In the genomic region with DNA sequence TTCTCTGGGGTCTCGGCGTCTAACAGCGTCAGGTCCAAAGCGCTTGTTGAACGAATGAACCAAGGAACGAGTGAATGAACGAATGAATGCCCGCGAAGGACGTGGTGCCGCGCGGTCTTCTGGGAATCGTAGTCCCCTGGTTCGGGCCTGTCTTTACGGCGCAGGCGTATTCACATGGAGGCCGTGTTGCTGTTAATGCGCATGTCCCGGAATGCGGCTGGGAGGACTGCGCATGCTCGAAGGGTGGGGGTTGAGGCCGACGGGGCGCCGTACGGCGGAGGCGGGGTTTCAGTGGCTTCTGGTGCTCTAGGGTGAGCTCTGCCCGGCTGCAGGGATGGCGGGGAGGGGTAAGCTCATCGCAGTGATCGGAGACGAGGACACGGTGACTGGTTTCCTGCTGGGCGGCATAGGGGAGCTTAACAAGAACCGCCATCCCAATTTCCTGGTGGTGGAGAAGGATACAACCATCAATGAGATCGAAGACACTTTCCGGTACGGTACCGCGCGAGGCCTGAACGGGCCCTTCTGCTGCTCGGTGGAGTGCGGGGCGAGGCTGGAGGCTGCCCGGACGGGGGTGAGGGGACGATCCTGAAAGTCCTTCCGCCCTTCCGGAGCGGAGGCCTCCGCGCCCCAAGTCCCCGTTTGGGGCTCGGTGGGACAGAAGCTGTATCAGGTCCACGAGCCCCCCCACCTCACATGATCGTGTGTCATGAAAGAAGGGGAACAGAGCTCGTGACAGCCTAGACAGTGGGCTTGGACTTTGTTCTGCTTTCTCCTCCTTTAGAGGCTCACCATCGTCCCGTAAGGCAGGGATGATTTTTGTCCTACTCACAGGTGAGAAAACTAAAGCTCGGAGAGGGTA, we compare ENCODE assay signal across 8 cellular contexts. TPM values are rescaled to one million over a fixed set of nuclear protein-coding genes. Genes with fewer than 3 reads are reported as not detected.
DNase-seq lines count a peak whose midpoint lies in the region; ATAC-seq and TF ChIP-seq lines count a peak whose summit lies in the region.

Gene ATP6V1F, plus strand, starts transcription at position 286 of the 862 bp plus-strand sequence. Its CDS starts 49 bp downstream, at position 335.

- H2AFZ ChIP-seq in SK-N-SH (ENCODE audit: low read depth) = peak within 1 kb of the TSS; percentile 88

- peak within 1 kb of the TSS; percentile 92 for H3K27ac Mint-ChIP-seq in HFFc6

- peaks cover 31% of the 10 kb centered on the region for H3K36me3 Mint-ChIP-seq in HFFc6 (ENCODE audit: low read depth)

- H3K4me1 Mint-ChIP-seq in HFFc6 (ENCODE audit: low read depth) = peaks cover 52% of the 10 kb centered on the region

- POLR2A ChIA-PET in SK-N-SH (lab: Yijun Ruan, JAX) = interaction anchor here (0.9 to 1.1 kb wide), 4 partner anchors 11 to 71 kb away, joined by 3 to 4 read pairs (median 4); no protein-coding TSS in a partner anchor

- H3K27me3 ChIP-seq in SK-N-SH (ENCODE audit: insufficient read depth) = no peaks in the 10 kb centered on the region
- H3K27me3 ChIP-seq in gastroesophageal sphincter = no peaks in the 10 kb centered on the region

- DNase-seq in GM04504 (ENCODE audit: low read depth) (peak; percentile 93), HFFc6 (peak; percentile 96), NCI-H1048 (lab: John Stamatoyannopoulos, UW) (peak; percentile 86), SK-N-SH (peak; percentile 100), non-pigmented ciliary epithelial cell (ENCODE audit: low read depth) (peak; percentile 81), superior temporal gyrus (ENCODE audit: extremely low spot score) (peak; percentile 97)
- peak; percentile 98 for DNase-seq in activated naive CD4-positive, alpha-beta T cell treated with anti-CD3 and anti-CD28 coated beads, Interleukin-2, amount 50 U/mL, for 16 hours

- peak within 1 kb of the TSS; percentile 89 to 95 for H3K4me3 ChIP-seq in SK-N-SH (ENCODE audit: low read depth in 2 of 2, low read length in 1 of 2)
- H3K4me3 ChIP-seq in gastroesophageal sphincter = peak within 1 kb of the TSS; percentile 80 to 89

- TF ChIP-seq CTCF in HFFc6 (IDR thresholded peaks at IDR 0.05) (no peak), SK-N-SH (IDR thresholded peaks at IDR 0.05) (no peak), gastroesophageal sphincter (IDR thresholded peaks at IDR 0.05) (peak in 2 of 4 experiments; percentile 25 to 33)

- H3F3A ChIP-seq in SK-N-SH (replicated peaks; ENCODE audit: insufficient read depth) = peaks cover 47% of the 10 kb centered on the region

- peak; percentile 93 for ATAC-seq in gastroesophageal sphincter

- TF ChIP-seq RAD21 in SK-N-SH (IDR thresholded peaks at IDR 0.05; ENCODE audit: low read length) = no peak

- H3K79me2 ChIP-seq in SK-N-SH (ENCODE audit: insufficient read depth) = peaks cover 21% of the 10 kb centered on the region

- H4K20me1 ChIP-seq in SK-N-SH (ENCODE audit: insufficient read depth) = peaks cover 12% of the 10 kb centered on the region

- H3K9ac ChIP-seq in SK-N-SH = peak within 1 kb of the TSS; percentile 81

- H3K9me3 Mint-ChIP-seq in HFFc6 = peaks cover 6% of the 10 kb centered on the region; the same call in 1 of the 2 replicates

- H3K36me3 ChIP-seq in SK-N-SH (replicated peaks in 1 of 2; ENCODE audit: control insufficient read depth in 1 of 2, insufficient read depth in 2 of 2, low read length in 1 of 2) (peaks cover 13 to 19% of the 10 kb centered on the region in 2 experiments), gastroesophageal sphincter (peaks cover 0 to 30% of the 10 kb centered on the region in 2 donors)

- H3K4me1 ChIP-seq in SK-N-SH (ENCODE audit: control insufficient read depth in 1 of 2, insufficient read depth in 2 of 2, low read depth in 1 of 2, low read length in 1 of 2) (peaks cover 0 to 18% of the 10 kb centered on the region in 2 experiments; a peak in 1 of 4 replicates), gastroesophageal sphincter (peaks cover 0 to 76% (median 33%) of the 10 kb centered on the region in 3 donors)

- H3K4me3 Mint-ChIP-seq in HFFc6 = peak within 1 kb of the TSS; percentile 97

- WGBS in SK-N-SH (ENCODE audit: low lambda C conversion rate) = 3% methylated on average over 38 of the region's 65 CpGs
- WGBS in gastroesophageal sphincter (ENCODE audit: low coverage in 1 of 2), 2 donors = 0 to 1% methylated on average over 14 to 17 of the region's 65 CpGs

- CTCF ChIA-PET in SK-N-SH (lab: Yijun Ruan, JAX) = interaction anchor here (0.7 to 4.3 kb wide), 30 partner anchors 11 to 516 kb away, joined by 3 to 42 read pairs (median 4); partner anchors contain the start of gene CCDC136

- TF ChIP-seq EP300 in SK-N-SH (IDR thresholded peaks at IDR 0.05; ENCODE audit: borderline replicate concordance in 1 of 2, low read depth in 1 of 2, low read length in 1 of 2) = no peak
- TF ChIP-seq EP300 in gastroesophageal sphincter (IDR thresholded peaks at IDR 0.05) = no peak

- H3K27me3 Mint-ChIP-seq in HFFc6 (ENCODE audit: insufficient read depth) = peaks cover 50% of the 10 kb centered on the region

- H3K27ac ChIP-seq in SK-N-SH (ENCODE audit: low read depth in 2 of 2, low read length in 1 of 2) (peak within 1 kb of the TSS; percentile 60 to 72), gastroesophageal sphincter (peak within 1 kb of the TSS; percentile 15 to 89 (median 84))

- peak within 1 kb of the TSS; percentile 88 for H3K4me2 ChIP-seq in SK-N-SH

- H3K9me3 ChIP-seq in SK-N-SH (no peaks in the 10 kb centered on the region), gastroesophageal sphincter (no peaks in the 10 kb centered on the region)

- H3K9me2 ChIP-seq in SK-N-SH = no peaks in the 10 kb centered on the region

- peak; percentile 46 to 55 for TF ChIP-seq POLR2A in gastroesophageal sphincter (IDR thresholded peaks at IDR 0.05)

TF ChIP-seq in SK-N-SH, 30 proteins besides CTCF, POLR2A, EP300 and RAD21 (continues in another document):
- TF ChIP-seq CHD2 (IDR thresholded peaks at IDR 0.05; ENCODE audit: low read length, partially characterized antibody) = peak; percentile 73
- TF ChIP-seq TCF12 (IDR thresholded peaks at IDR 0.05) = no peak
- TF ChIP-seq TAF1 (IDR thresholded peaks at IDR 0.05; ENCODE audit: borderline replicate concordance, low read depth, low read length) = peak; percentile 60
- TF ChIP-seq, protein P1, sequence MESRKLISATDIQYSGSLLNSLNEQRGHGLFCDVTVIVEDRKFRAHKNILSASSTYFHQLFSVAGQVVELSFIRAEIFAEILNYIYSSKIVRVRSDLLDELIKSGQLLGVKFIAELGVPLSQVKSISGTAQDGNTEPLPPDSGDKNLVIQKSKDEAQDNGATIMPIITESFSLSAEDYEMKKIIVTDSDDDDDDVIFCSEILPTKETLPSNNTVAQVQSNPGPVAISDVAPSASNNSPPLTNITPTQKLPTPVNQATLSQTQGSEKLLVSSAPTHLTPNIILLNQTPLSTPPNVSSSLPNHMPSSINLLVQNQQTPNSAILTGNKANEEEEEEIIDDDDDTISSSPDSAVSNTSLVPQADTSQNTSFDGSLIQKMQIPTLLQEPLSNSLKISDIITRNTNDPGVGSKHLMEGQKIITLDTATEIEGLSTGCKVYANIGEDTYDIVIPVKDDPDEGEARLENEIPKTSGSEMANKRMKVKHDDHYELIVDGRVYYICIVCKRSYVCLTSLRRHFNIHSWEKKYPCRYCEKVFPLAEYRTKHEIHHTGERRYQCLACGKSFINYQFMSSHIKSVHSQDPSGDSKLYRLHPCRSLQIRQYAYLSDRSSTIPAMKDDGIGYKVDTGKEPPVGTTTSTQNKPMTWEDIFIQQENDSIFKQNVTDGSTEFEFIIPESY (IDR thresholded peaks at IDR 0.05; ENCODE audit: borderline replicate concordance, low read depth) = no peak; the same call in 1 of the 2 replicates
- TF ChIP-seq NRF1 (IDR thresholded peaks at IDR 0.05; ENCODE audit: low read depth, low read length) = peak; percentile 97
- TF ChIP-seq MXI1 (IDR thresholded peaks at IDR 0.05; ENCODE audit: low read depth, low read length) = peak; percentile 60; the same call in 1 of the 2 replicates
- peak; percentile 93; the same call in 1 of the 2 replicates for TF ChIP-seq POLR2AphosphoS5 (IDR thresholded peaks at IDR 0.05; ENCODE audit: low read depth, low read length)
- TF ChIP-seq, protein P2, sequence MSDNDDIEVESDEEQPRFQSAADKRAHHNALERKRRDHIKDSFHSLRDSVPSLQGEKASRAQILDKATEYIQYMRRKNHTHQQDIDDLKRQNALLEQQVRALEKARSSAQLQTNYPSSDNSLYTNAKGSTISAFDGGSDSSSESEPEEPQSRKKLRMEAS (IDR thresholded peaks at IDR 0.05; ENCODE audit: low read depth) = peak; percentile 41; the same call in 1 of the 2 replicates
- TF ChIP-seq RFX5 (IDR thresholded peaks at IDR 0.05; ENCODE audit: low read length) = no peak
- no peak for TF ChIP-seq FOXM1 (IDR thresholded peaks at IDR 0.05; ENCODE audit: low read depth)
- no peak for TF ChIP-seq GATA2 (CRISPR knock-in tag; IDR thresholded peaks at IDR 0.05)
- TF ChIP-seq YY1 (IDR thresholded peaks at IDR 0.05; ENCODE audit: low read depth) = peak; percentile 71; the same call in 1 of the 2 replicates
- TF ChIP-seq SIN3A (IDR thresholded peaks at IDR 0.05; ENCODE audit: borderline replicate concordance, low read depth, low read length) = peak; percentile 82; the same call in 1 of the 2 replicates

RNA-seq across cellular contexts. Expression of gene ATP6V1F, which starts in this region (rescaled TPM):
- total RNA-seq in HFFc6 (2021; fragmentation: NEBNext Ultra II Directional; extraction: Animal tissue kit (Norgen Biotek cat#: 25700)) = 100 to 1,000 TPM; 179 to 212 (median 193) TPM
- 437 and 495 TPM in 2 replicates for polyA plus RNA-seq in SK-N-SH (2012; rRNA removed)
- 349 and 422 TPM in 2 replicates for polyA plus RNA-seq in SK-N-SH (2012; cell fraction: cytosol; rRNA removed)
- polyA plus RNA-seq in SK-N-SH (2012; cell fraction: nucleus; rRNA removed) = 110 and 142 TPM in 2 replicates
- total RNA-seq in gastroesophageal sphincter = 100 to 1,000 TPM in 1 of 4 donors, 10 to 100 TPM in 3; 67.7 to 101 (median 84.5) TPM

Comparison
In these comparisons a context has a peak if more than half of its experiments do, and no peak if none do; other contexts are left out.
1. Peak in every context shown above with its lines: DNase-seq, ATAC-seq, H3K4me3 ChIP-seq and H3K27ac ChIP-seq.